In genomic region chr7:146074195-146074765, GRCh38 we compare ENCODE assay signal across 35 cellular contexts. TPM values are rescaled to one million over a fixed set of nuclear protein-coding genes. Genes with fewer than 3 reads are reported as not detected.
"Had no signal": no experiment of that assay in that cellular context is flagged by ENCODE, and none has a peak within 500 bp of the region (broad histone marks: within the 10 kb centered on the region; RNA-seq: fewer than 3 reads in every experiment).

No MANE protein-coding gene starts in this region.

- ATAC-seq: activated naive CD8-positive, alpha-beta T cell treated with anti-CD3 and anti-CD28 coated beads, Interleukin-2, amount 50 U/mL, for 24 hours; activated T-cell treated with anti-CD3 and anti-CD28 coated beads, Interleukin-2, amount 50 U/mL, for 4 hours; Panc1 had no signal

- H3K27ac ChIP-seq: KMS-11, SJCRH30, SK-N-MC had no signal

- H3K36me3 Mint-ChIP-seq: activated CD4-positive, alpha-beta memory T cell treated with anti-CD3 and anti-CD28 coated beads for 36 hours; activated naive CD4-positive, alpha-beta T cell treated with anti-CD3 and anti-CD28 coated beads, Interleukin-2, amount 10 ng/mL, durations not matched to agents 7 days and 5 days; activated naive CD8-positive, alpha-beta T cell; brain had no signal

- H3K9me3 Mint-ChIP-seq: activated B cell treated with CpG ODN at 0.5 μM for 24 hours; activated CD4-positive, alpha-beta memory T cell treated with anti-CD3 and anti-CD28 coated beads for 36 hours; brain had no signal

- H3K9ac ChIP-seq: KMS-11 had no signal

- H3K27me3 Mint-ChIP-seq: activated B cell treated with CpG ODN at 0.5 μM for 24 hours; activated CD4-positive, alpha-beta memory T cell treated with anti-CD3 and anti-CD28 coated beads for 36 hours; activated naive CD4-positive, alpha-beta T cell treated with anti-CD3 and anti-CD28 coated beads, Interleukin-2, amount 10 ng/mL, durations not matched to agents 7 days and 5 days; activated naive CD8-positive, alpha-beta T cell; activated naive CD8-positive, alpha-beta T cell treated with anti-CD3 and anti-CD28 coated beads, Interleukin-2, amount 50 U/mL, for 24 hours; central memory CD8-positive, alpha-beta T cell had no signal

- H3K9me3 ChIP-seq: SJCRH30 had no signal

- H3K36me3 ChIP-seq: SJCRH30 had no signal

- H3K4me3 ChIP-seq: SJCRH30, SK-N-MC had no signal

- DNase-seq: activated B cell treated with CpG ODN at 0.5 μM for 24 hours; activated CD4-positive, alpha-beta memory T cell treated with anti-CD3 and anti-CD28 coated beads for 36 hours; activated CD4-positive, alpha-beta T cell treated with anti-CD3 and anti-CD28 coated beads for 4 hours; activated CD4-positive, alpha-beta T cell treated with anti-CD3 and anti-CD28 coated beads, Interleukin-2, amount 50 U/mL, for 1 hour; activated CD4-positive, CD25-positive, alpha-beta regulatory T cell treated with anti-CD3 and anti-CD28 coated beads, Interleukin-2, amount 50 U/mL, for 72 hours; activated CD8-positive, alpha-beta memory T cell treated with anti-CD3 and anti-CD28 coated beads, Interleukin-2, amount 50 U/mL, for 4 hours; activated effector memory CD4-positive, alpha-beta T cell treated with Interleukin-2 at 50 U/mL for 16 hours; activated naive CD4-positive, alpha-beta T cell treated with anti-CD3 and anti-CD28 coated beads, Interleukin-2, amount 10 ng/mL, durations not matched to agents 7 days and 5 days; activated naive CD8-positive, alpha-beta T cell treated with anti-CD3 and anti-CD28 coated beads, Interleukin-2, amount 50 U/mL, for 24 hours; activated T-cell treated with anti-CD3 and anti-CD28 coated beads for 4 hours; activated T-cell treated with anti-CD3 and anti-CD28 coated beads, Interleukin-2, amount 50 U/mL, for 4 hours; anterior cingulate cortex; MM.1S; MV-4-11; NCI-H1092; NCI-H1417; NCI-H146; NCI-H187; NCI-H2029 treated with DMSO at 0.1 percent for 48 hours; NCI-H2171 treated with DMSO at 0.1 percent for 48 hours; NCI-H226; NCI-H446 treated with DMSO at 0.1 percent for 48 hours; NCI-H69; SJCRH30; T1000 had no signal

- H3K4me2 ChIP-seq: KMS-11 had no signal

- H3K4me1 ChIP-seq: SJCRH30 had no signal

- H3K4me1 Mint-ChIP-seq: activated B cell treated with CpG ODN at 0.5 μM for 24 hours; activated naive CD4-positive, alpha-beta T cell treated with anti-CD3 and anti-CD28 coated beads, Interleukin-2, amount 10 ng/mL, durations not matched to agents 7 days and 5 days; activated naive CD8-positive, alpha-beta T cell treated with anti-CD3 and anti-CD28 coated beads, Interleukin-2, amount 50 U/mL, for 24 hours; brain; central memory CD8-positive, alpha-beta T cell had no signal

- H3K4me3 Mint-ChIP-seq: activated B cell treated with CpG ODN at 0.5 μM for 24 hours; activated CD4-positive, alpha-beta memory T cell treated with anti-CD3 and anti-CD28 coated beads for 36 hours; activated naive CD4-positive, alpha-beta T cell treated with anti-CD3 and anti-CD28 coated beads, Interleukin-2, amount 10 ng/mL, durations not matched to agents 7 days and 5 days; activated naive CD8-positive, alpha-beta T cell; activated naive CD8-positive, alpha-beta T cell treated with anti-CD3 and anti-CD28 coated beads, Interleukin-2, amount 50 U/mL, for 24 hours; activated T-cell treated with anti-CD3 and anti-CD28 coated beads, Interleukin-2, amount 50 U/mL, for 4 hours; brain; central memory CD8-positive, alpha-beta T cell had no signal

- H3K27ac Mint-ChIP-seq: activated B cell treated with CpG ODN at 0.5 μM for 24 hours; activated CD4-positive, alpha-beta memory T cell treated with anti-CD3 and anti-CD28 coated beads for 36 hours; activated naive CD4-positive, alpha-beta T cell treated with anti-CD3 and anti-CD28 coated beads, Interleukin-2, amount 10 ng/mL, durations not matched to agents 7 days and 5 days; activated naive CD8-positive, alpha-beta T cell; activated naive CD8-positive, alpha-beta T cell treated with anti-CD3 and anti-CD28 coated beads, Interleukin-2, amount 50 U/mL, for 24 hours; brain had no signal

RNA-seq across cellular contexts. Expression of gene CNTNAP2, which starts 42.3 kb away (rescaled TPM):
- total RNA-seq: activated CD4-positive, alpha-beta memory T cell treated with anti-CD3 and anti-CD28 coated beads for 36 hours; activated T-cell treated with anti-CD3 and anti-CD28 coated beads, Interleukin-2, amount 50 U/mL, for 4 hours; LHCN-M2; RPMI7951; SJCRH30; T-helper 1 cell treated with Interleukin-12 subunit alpha and Interleukin-12 subunit beta and Interleukin-4 antibody, amounts not matched to agents 30 ng/mL and 1 ng/mL, for 36 hours; T-helper 2 cell treated with Interferon-gamma antibody and Interleukin-4, amounts not matched to agents 100 ng/mL and 5 ng/mL, for 36 hours had no signal
